ENCODE assay signal across 8 cellular contexts in genomic region chr5:112861638-112861985, GRCh38. TPM values are rescaled to one million over a fixed set of nuclear protein-coding genes. Genes with fewer than 3 reads are reported as not detected.
A peak's percentile ranks its signal among the peaks of the same experiment; 100 is the strongest.
DNase-seq lines count a peak whose midpoint lies in the region; ATAC-seq, FAIRE-seq and TF ChIP-seq lines count a peak whose summit lies in the region.

No MANE protein-coding gene starts in this region.

- ATAC-seq in SK-N-SH treated with all-trans-retinoic acid at 6 μM for 48 hours: peak; percentile 4; the same call in 2 of the 3 replicates
- peak in 1 of 4 donors; percentile 8 for ATAC-seq in psoas muscle
- no peak for ATAC-seq in HG02763 (IDR thresholded peaks at IDR 0.05; ENCODE audit: unreplicated experiment)
- ATAC-seq in GM18873 (IDR thresholded peaks at IDR 0.05; ENCODE audit: low FRiP score, unreplicated experiment): no peak

- no peak for DNase-seq in GM06990 (ENCODE audit: extremely low read depth, insufficient read length)
- no peak for DNase-seq in fibroblast of mammary gland (ENCODE audit: low read depth)
- no peak for DNase-seq in psoas muscle
- no peak for DNase-seq in D721Med (ENCODE audit: insufficient read length, low spot score)
- DNase-seq in mucosa of gallbladder (ENCODE audit: low spot score): no peak

- WGBS in psoas muscle, 3 donors: 0 to 1% (median 1%) methylated on average over 8 of the region's 8 CpGs

- H3K27me3 ChIP-seq in GM06990 (replicated peaks; ENCODE audit: control insufficient read depth, insufficient read depth, low read length) (no peaks in the 10 kb centered on the region), psoas muscle (ENCODE audit: insufficient read depth in 3 of 3, low read length in 2 of 3) (no peaks in the 10 kb centered on the region)

- H3K9me3 ChIP-seq in psoas muscle: no peaks in the 10 kb centered on the region

- intact Hi-C loops in psoas muscle (cut with DNase I): loop anchor here (5.0 kb wide), 3 partner anchors 56 to 116 kb away; partner anchors contain the start of genes DCP2 (in 1 of the 2) and REEP5 (in 1 of the 2)

- TF ChIP-seq CTCF in GM06990 (IDR thresholded peaks at IDR 0.05; ENCODE audit: insufficient read depth, low read length, poor library complexity, severe bottlenecking) (no peak), fibroblast of mammary gland (conservative IDR thresholded peaks at IDR 0.05; ENCODE audit: control insufficient read depth, insufficient read depth, low read depth, low read length) (no peak), psoas muscle (IDR thresholded peaks at IDR 0.05) (no peak), D721Med (IDR thresholded peaks at IDR 0.05; ENCODE audit: insufficient read depth, missing control alignments) (no peak)

- H3K4me3 ChIP-seq in GM06990 (replicated peaks; ENCODE audit: low read depth, low read length): peak overlapping the region; percentile 81
- H3K4me3 ChIP-seq in fibroblast of mammary gland (ENCODE audit: control insufficient read depth, low read depth, low read length): peak overlapping the region; percentile 100
- peak overlapping the region; percentile 82 for H3K4me3 ChIP-seq in psoas muscle

- H3K36me3 ChIP-seq in GM06990 (ENCODE audit: control insufficient read depth, insufficient read depth, low read length) (peaks cover 5% of the 10 kb centered on the region), psoas muscle (ENCODE audit: insufficient read depth in 1 of 2, low read depth in 1 of 2) (peaks cover 3 to 43% of the 10 kb centered on the region in 2 donors)

- peak overlapping the region; percentile 77 for H3K27ac ChIP-seq in psoas muscle

- H3K4me1 ChIP-seq in psoas muscle: peaks cover 23% of the 10 kb centered on the region

- no peak for FAIRE-seq in D721Med (lab: Jason Lieb, UNC)

TF ChIP-seq in SK-N-SH treated with all-trans-retinoic acid at 6 μM for 48 hours, 23 proteins besides CTCF, POLR2A, EP300 and RAD21:
- TF ChIP-seq POU6F1 (CRISPR knock-in tag; IDR thresholded peaks at IDR 0.05; ENCODE audit: borderline replicate concordance, low read depth) (no peak), CREB5 (CRISPR knock-in tag; IDR thresholded peaks at IDR 0.05; ENCODE audit: low read depth) (no peak), GLIS3 (CRISPR knock-in tag; IDR thresholded peaks at IDR 0.05) (no peak), BACH2 (CRISPR knock-in tag; IDR thresholded peaks at IDR 0.05; ENCODE audit: borderline replicate concordance) (no peak), ZFP30 (CRISPR knock-in tag; IDR thresholded peaks at IDR 0.05) (no peak), TOX (CRISPR knock-in tag; IDR thresholded peaks at IDR 0.05; ENCODE audit: borderline replicate concordance) (no peak), SNAI2 (CRISPR knock-in tag; IDR thresholded peaks at IDR 0.05) (no peak), ZC3H10 (CRISPR knock-in tag; IDR thresholded peaks at IDR 0.05) (no peak), CSRNP3 (CRISPR knock-in tag; IDR thresholded peaks at IDR 0.05) (no peak), ZNF8 (CRISPR knock-in tag; IDR thresholded peaks at IDR 0.05) (no peak), ESRRG (CRISPR knock-in tag; IDR thresholded peaks at IDR 0.05) (no peak), ZNF565 (CRISPR knock-in tag; conservative IDR thresholded peaks at IDR 0.05; ENCODE audit: low read depth) (no peak)

RNA-seq across cellular contexts. Expression of gene SRP19, which starts 0.5 kb away (rescaled TPM):
- total RNA-seq in psoas muscle (10 to 100 TPM; 32.9 to 44.5 (median 38.3) TPM), mucosa of gallbladder (31.8 TPM)
- polyA plus RNA-seq in psoas muscle: 10 to 100 TPM; 76.8 to 98.1 (median 94.8) TPM
